20 cellular contexts compared by ENCODE assay signal in genomic region chr17:47913050-47913449, GRCh38. TPM values are rescaled to one million over a fixed set of nuclear protein-coding genes. Genes with fewer than 3 reads are reported as not detected.
DNase-seq lines count a peak whose midpoint lies in the region; ATAC-seq, FAIRE-seq and TF ChIP-seq lines count a peak whose summit lies in the region.
"Had no signal": no experiment of that assay in that cellular context is flagged by ENCODE, and none has a peak within 500 bp of the region (broad histone marks: within the 10 kb centered on the region; RNA-seq: fewer than 3 reads in every experiment).

No MANE protein-coding gene starts in this region.

- no peak overlapping the region for H3K4me2 ChIP-seq in HepG2 (ENCODE audit: low read depth, low read length)
- H3K4me2 ChIP-seq: KMS-11 had no signal

- H2AFZ ChIP-seq in HepG2 (ENCODE audit: low read length), result no peak overlapping the region

- no peak overlapping the region for H3K4me3 Mint-ChIP-seq in activated T-helper 17 cell treated with anti-CD3 and anti-CD28 coated beads, Interleukin-2, amount 50 U/mL, for 72 hours
- no peak overlapping the region for H3K4me3 Mint-ChIP-seq in stimulated activated effector memory CD8-positive, alpha-beta T cell treated with anti-CD3 and anti-CD28 coated beads, Interleukin-12 subunit alpha, Interleukin-12 subunit beta, amount 100 ng/mL, for 72 hours
- H3K4me3 Mint-ChIP-seq: CD4-positive, CD25-positive, alpha-beta regulatory T cell; H9 had no signal

- in situ Hi-C loops in HepG2 (cut with HindIII; ENCODE audit: extremely low pct_ligation_motif_present, low pct_unique_long_range_greater_than_20kb), result no loop called here

- BruUV-seq in HepG2 (replicated peaks; lab: Mats Ljungman, UMichigan), result no TSS peak

- H3K9me3 ChIP-seq in HepG2 (ENCODE audit: low read length) (no peaks in the 10 kb centered on the region), right lobe of liver (no peaks in the 10 kb centered on the region)
- H3K9me3 ChIP-seq: BE2C had no signal

- no peaks in the 10 kb centered on the region for H3K9me3 Mint-ChIP-seq in activated T-helper 17 cell treated with anti-CD3 and anti-CD28 coated beads, Interleukin-2, amount 50 U/mL, for 72 hours
- H3K9me3 Mint-ChIP-seq in stimulated activated effector memory CD8-positive, alpha-beta T cell treated with anti-CD3 and anti-CD28 coated beads, Interleukin-12 subunit alpha, Interleukin-12 subunit beta, amount 100 ng/mL, for 72 hours, result no peaks in the 10 kb centered on the region
- H3K9me3 Mint-ChIP-seq: CD4-positive, CD25-positive, alpha-beta regulatory T cell; H9 had no signal

- no peak for TF ChIP-seq RAD21 in HepG2 (CRISPR knock-in tag; IDR thresholded peaks at IDR 0.05)

- DNase-seq in HepG2 (ENCODE audit: low spot score) (no peak), right lobe of liver (no peak), A172 (ENCODE audit: low spot score) (no peak), NCI-H524 (lab: John Stamatoyannopoulos, UW) (no peak)
- DNase-seq in stimulated activated effector memory CD8-positive, alpha-beta T cell treated with anti-CD3 and anti-CD28 coated beads, Interleukin-12 subunit alpha, Interleukin-12 subunit beta, amount 100 ng/mL, for 72 hours (ENCODE audit: low spot score in 2 of 2), result no peak
- DNase-seq: ACHN; BE2C; C1 segment of cervical spinal cord; CD4-positive, CD25-positive, alpha-beta regulatory T cell; DMS153; DMS79; GDM1; H9 had no signal

- H3K9ac ChIP-seq in HepG2 (ENCODE audit: insufficient read depth, low read depth, low read length), result no peak overlapping the region
- H3K9ac ChIP-seq: KMS-11 had no signal

- CTCF ChIA-PET in HepG2 (lab: Yijun Ruan, JAX; ENCODE audit: low intra/inter-chr PET ratio, low total read pairs), result no interaction called here

- no peak overlapping the region for H3K4me3 ChIP-seq in HepG2 (replicated peaks in 1 of 3; ENCODE audit: insufficient read depth in 1 of 3, low read depth in 2 of 3, low read length in 3 of 3)
- no peak overlapping the region for H3K4me3 ChIP-seq in right lobe of liver

- H3K36me3 ChIP-seq in HepG2 (replicated peaks in 1 of 2; ENCODE audit: control insufficient read depth in 1 of 2, insufficient read depth in 2 of 2, low read length in 2 of 2) (peaks cover 8 to 15% of the 10 kb centered on the region in 2 experiments; a peak in 3 of 5 replicates), right lobe of liver (no peaks in the 10 kb centered on the region)

- TF ChIP-seq POLR2A in HepG2 (IDR thresholded peaks at IDR 0.05; ENCODE audit: insufficient read depth in 1 of 2, low read depth in 2 of 2, low read length in 2 of 2) (no peak), right lobe of liver (IDR thresholded peaks at IDR 0.05) (no peak)

- no peak overlapping the region for H3K27ac ChIP-seq in HepG2 (ENCODE audit: extremely low read length, insufficient read depth, low read length)
- H3K27ac ChIP-seq in right lobe of liver, result no peak overlapping the region
- H3K27ac ChIP-seq: KMS-11 had no signal

- no peak for ATAC-seq in HepG2
- ATAC-seq in right lobe of liver, result no peak
- ATAC-seq in activated T-helper 17 cell treated with anti-CD3 and anti-CD28 coated beads, Interleukin-2, amount 50 U/mL, for 72 hours (replicated peaks), result no peak
- no peak for ATAC-seq in stimulated activated effector memory CD8-positive, alpha-beta T cell treated with anti-CD3 and anti-CD28 coated beads, Interleukin-12 subunit alpha, Interleukin-12 subunit beta, amount 100 ng/mL, for 72 hours

- FAIRE-seq in HepG2 (lab: Jason Lieb, UNC), result no peak
- FAIRE-seq: A204.1, GM12892, GM18507, H1 had no signal

- H3K27ac Mint-ChIP-seq in activated T-helper 17 cell treated with anti-CD3 and anti-CD28 coated beads, Interleukin-2, amount 50 U/mL, for 72 hours, result peak overlapping the region; percentile 22
- H3K27ac Mint-ChIP-seq in stimulated activated effector memory CD8-positive, alpha-beta T cell treated with anti-CD3 and anti-CD28 coated beads, Interleukin-12 subunit alpha, Interleukin-12 subunit beta, amount 100 ng/mL, for 72 hours, result peak overlapping the region; percentile 20
- H3K27ac Mint-ChIP-seq: H9 had no signal

- peaks cover 47% of the 10 kb centered on the region for H3K36me3 Mint-ChIP-seq in activated T-helper 17 cell treated with anti-CD3 and anti-CD28 coated beads, Interleukin-2, amount 50 U/mL, for 72 hours (ENCODE audit: low read depth)
- H3K36me3 Mint-ChIP-seq in stimulated activated effector memory CD8-positive, alpha-beta T cell treated with anti-CD3 and anti-CD28 coated beads, Interleukin-12 subunit alpha, Interleukin-12 subunit beta, amount 100 ng/mL, for 72 hours, result peaks cover 48% of the 10 kb centered on the region

- H3K4me1 ChIP-seq in HepG2 (ENCODE audit: insufficient read depth, low read length), result peaks cover 15% of the 10 kb centered on the region
- no peaks in the 10 kb centered on the region for H3K4me1 ChIP-seq in right lobe of liver
- H3K4me1 ChIP-seq: BE2C had no signal

- H3K27me3 ChIP-seq in HepG2 (ENCODE audit: control insufficient read depth in 1 of 2, insufficient read depth in 2 of 2, low read length in 2 of 2) (no peaks in the 10 kb centered on the region), right lobe of liver (no peaks in the 10 kb centered on the region)
- H3K27me3 ChIP-seq: BE2C had no signal

- intact Hi-C loops in HepG2 (cut with micrococcal nuclease; ENCODE audit: unreplicated experiment), result no loop called here
- intact Hi-C loops in right lobe of liver (cut with DNase I), result no loop called here

- POLR2A ChIA-PET in HepG2 (lab: Yijun Ruan, JAX), result interaction anchor here (1.2 to 1.3 kb wide), 2 partner anchors 17 to 71 kb away, joined by 4 read pairs; partner anchors contain the start of gene SP2

- WGBS in HepG2 (ENCODE audit: low lambda C conversion rate), result 90% methylated on average over 2 of the region's 2 CpGs
- 71% methylated on average over 1 of the region's 2 CpGs for WGBS in right lobe of liver (ENCODE audit: insufficient coverage, low coverage, low lambda C conversion rate, missing lambda C conversion rate)

- no peaks in the 10 kb centered on the region for H3K27me3 Mint-ChIP-seq in activated T-helper 17 cell treated with anti-CD3 and anti-CD28 coated beads, Interleukin-2, amount 50 U/mL, for 72 hours
- H3K27me3 Mint-ChIP-seq: CD4-positive, CD25-positive, alpha-beta regulatory T cell had no signal

- no peaks in the 10 kb centered on the region for H4K20me1 ChIP-seq in HepG2 (ENCODE audit: insufficient read depth, low read length)

- TF ChIP-seq CTCF in HepG2 (CRISPR knock-in tag; IDR thresholded peaks at IDR 0.05), result no peak
- TF ChIP-seq CTCF in right lobe of liver (IDR thresholded peaks at IDR 0.05), result no peak

- H3K79me2 ChIP-seq in HepG2 (ENCODE audit: insufficient read depth, low read length), result no peaks in the 10 kb centered on the region

- TF ChIP-seq EP300 in HepG2 (IDR thresholded peaks at IDR 0.05; ENCODE audit: low read depth in 2 of 2, low read length in 2 of 2), result no peak
- TF ChIP-seq EP300 in HepG2 (CRISPR knock-in tag; IDR thresholded peaks at IDR 0.05; ENCODE audit: borderline replicate concordance), result no peak

- H3K4me1 Mint-ChIP-seq in activated T-helper 17 cell treated with anti-CD3 and anti-CD28 coated beads, Interleukin-2, amount 50 U/mL, for 72 hours, result peaks cover 6% of the 10 kb centered on the region
- H3K4me1 Mint-ChIP-seq in stimulated activated effector memory CD8-positive, alpha-beta T cell treated with anti-CD3 and anti-CD28 coated beads, Interleukin-12 subunit alpha, Interleukin-12 subunit beta, amount 100 ng/mL, for 72 hours, result peaks cover 23% of the 10 kb centered on the region
- H3K4me1 Mint-ChIP-seq: H9 had no signal

RNA-seq across cellular contexts. Expression of gene SP2, which starts 17.0 kb away (rescaled TPM):
- total RNA-seq in HepG2 (2016; rRNA removed; fragmentation: Illumina TruSeq; extraction: Trizol), result 1.4 and 1.5 TPM in 2 replicates
- total RNA-seq in HepG2 (2016; cell fraction: cytosol; rRNA removed; fragmentation: Illumina TruSeq; extraction: Trizol; ENCODE audit: low read depth), result 0.44 and 0.71 TPM in 2 replicates
- total RNA-seq in HepG2 (2016; cell fraction: insoluble cytoplasmic fraction; rRNA removed; fragmentation: Illumina TruSeq; extraction: Trizol), result 1.1 and 1.3 TPM in 2 replicates
- 2.2 and 2.7 TPM in 2 replicates for total RNA-seq in HepG2 (2016; cell fraction: membrane; rRNA removed; fragmentation: Illumina TruSeq; extraction: Trizol)
- 1.6 and 2.4 TPM in 2 replicates for total RNA-seq in HepG2 (2016; cell fraction: nucleus; rRNA removed; fragmentation: Illumina TruSeq; extraction: Trizol)
- 4.2 and 4.8 TPM in 2 replicates for polyA plus RNA-seq in HepG2 (2011; rRNA removed)
- polyA plus RNA-seq in HepG2 (2011; cell fraction: cytosol; rRNA removed), result 1.9 and 2.3 TPM in 2 replicates
- 13.9 and 14.8 TPM in 2 replicates for polyA plus RNA-seq in HepG2 (2011; cell fraction: nucleus; rRNA removed)
- 10.5 and 11.9 TPM in 2 replicates for polyA plus RNA-seq in HepG2 (2012)
- polyA plus RNA-seq in HepG2 (2016; cell fraction: cytosol; fragmentation: Illumina TruSeq; extraction: Trizol; ENCODE audit: low read depth), result 1.5 and 1.9 TPM in 2 replicates
- 6.9 and 11.6 TPM in 2 replicates for polyA plus RNA-seq in HepG2 (2016; cell fraction: insoluble cytoplasmic fraction; fragmentation: Illumina TruSeq; extraction: Trizol; ENCODE audit: low read depth)
- polyA plus RNA-seq in HepG2 (2016; cell fraction: membrane; fragmentation: Illumina TruSeq; extraction: Trizol; ENCODE audit: low read depth), result 4.2 and 5.0 TPM in 2 replicates
- polyA plus RNA-seq in HepG2 (2016; cell fraction: nucleus; fragmentation: Illumina TruSeq; extraction: Trizol; ENCODE audit: insufficient read depth, low read depth), result 12.2 and 15.0 TPM in 2 replicates
- polyA minus RNA-seq in HepG2 (2011; rRNA and poly(A)+ RNA removed; ENCODE audit: low replicate concordance), result 4.3 and 7.9 TPM in 2 replicates
- polyA minus RNA-seq in HepG2 (2011; cell fraction: cytosol; rRNA and poly(A)+ RNA removed), result 2.9 and 5.7 TPM in 2 replicates
- 3.1 and 3.5 TPM in 2 replicates for polyA minus RNA-seq in HepG2 (2011; cell fraction: nucleus; rRNA and poly(A)+ RNA removed)
- 1 to 10 TPM; 3.1 to 7.9 (median 5.5) TPM for total RNA-seq in right lobe of liver
- 10 to 100 TPM; 23.7 to 24.2 TPM for total RNA-seq in activated T-helper 17 cell treated with anti-CD3 and anti-CD28 coated beads, Interleukin-2, amount 50 U/mL, for 72 hours
- 1.2 and 2.5 TPM in 2 replicates for total RNA-seq in A172 (2014; rRNA removed; shearing (Covaris generic))

RNA-seq across cellular contexts. Expression of gene PNPO, which starts 28.3 kb away (rescaled TPM):
- total RNA-seq in HepG2 (2016; rRNA removed; fragmentation: Illumina TruSeq; extraction: Trizol) (63.3 and 110 TPM in 2 replicates), right lobe of liver (100 to 1,000 TPM in 5 of 6 experiments, 10 to 100 TPM in 1; 85.0 to 151 (median 124) TPM)
- total RNA-seq in HepG2 (2016; cell fraction: cytosol; rRNA removed; fragmentation: Illumina TruSeq; extraction: Trizol; ENCODE audit: low read depth), result 8.6 and 9.4 TPM in 2 replicates
- total RNA-seq in HepG2 (2016; cell fraction: insoluble cytoplasmic fraction; rRNA removed; fragmentation: Illumina TruSeq; extraction: Trizol), result 66.0 and 103 TPM in 2 replicates
- 30.0 and 31.1 TPM in 2 replicates for total RNA-seq in HepG2 (2016; cell fraction: membrane; rRNA removed; fragmentation: Illumina TruSeq; extraction: Trizol)
- 31.0 and 31.3 TPM in 2 replicates for total RNA-seq in HepG2 (2016; cell fraction: nucleus; rRNA removed; fragmentation: Illumina TruSeq; extraction: Trizol)
- 47.9 and 48.1 TPM in 2 replicates for polyA plus RNA-seq in HepG2 (2011; rRNA removed)
- 42.3 and 49.3 TPM in 2 replicates for polyA plus RNA-seq in HepG2 (2011; cell fraction: cytosol; rRNA removed)
- polyA plus RNA-seq in HepG2 (2011; cell fraction: nucleus; rRNA removed), result 24.7 and 35.1 TPM in 2 replicates
- polyA plus RNA-seq in HepG2 (2012), result 19.7 and 25.0 TPM in 2 replicates
- 4.4 and 5.2 TPM in 2 replicates for polyA plus RNA-seq in HepG2 (2016; cell fraction: cytosol; fragmentation: Illumina TruSeq; extraction: Trizol; ENCODE audit: low read depth)
- 60.3 and 63.0 TPM in 2 replicates for polyA plus RNA-seq in HepG2 (2016; cell fraction: insoluble cytoplasmic fraction; fragmentation: Illumina TruSeq; extraction: Trizol; ENCODE audit: low read depth)
- polyA plus RNA-seq in HepG2 (2016; cell fraction: membrane; fragmentation: Illumina TruSeq; extraction: Trizol; ENCODE audit: low read depth), result 18.9 and 19.7 TPM in 2 replicates
- polyA plus RNA-seq in HepG2 (2016; cell fraction: nucleus; fragmentation: Illumina TruSeq; extraction: Trizol; ENCODE audit: insufficient read depth, low read depth), result 38.2 and 38.8 TPM in 2 replicates
- 64.3 and 90.4 TPM in 2 replicates for polyA minus RNA-seq in HepG2 (2011; rRNA and poly(A)+ RNA removed; ENCODE audit: low replicate concordance)
- 33.1 and 41.3 TPM in 2 replicates for polyA minus RNA-seq in HepG2 (2011; cell fraction: cytosol; rRNA and poly(A)+ RNA removed)
- 24.2 and 35.4 TPM in 2 replicates for polyA minus RNA-seq in HepG2 (2011; cell fraction: nucleus; rRNA and poly(A)+ RNA removed)
- total RNA-seq in activated T-helper 17 cell treated with anti-CD3 and anti-CD28 coated beads, Interleukin-2, amount 50 U/mL, for 72 hours, result 10 to 100 TPM; 18.0 to 33.7 TPM
- total RNA-seq in A172 (2014; rRNA removed; shearing (Covaris generic)), result 59.4 and 61.9 TPM in 2 replicates

RNA-seq across cellular contexts. Expression of gene PRR15L, which starts 44.6 kb away (rescaled TPM):
- total RNA-seq in HepG2 (2016; rRNA removed; fragmentation: Illumina TruSeq; extraction: Trizol), result 2.0 and 2.4 TPM in 2 replicates
- 0.40 and 0.62 TPM in 2 replicates for total RNA-seq in HepG2 (2016; cell fraction: cytosol; rRNA removed; fragmentation: Illumina TruSeq; extraction: Trizol; ENCODE audit: low read depth)
- total RNA-seq in HepG2 (2016; cell fraction: insoluble cytoplasmic fraction; rRNA removed; fragmentation: Illumina TruSeq; extraction: Trizol), result 1.9 and 2.5 TPM in 2 replicates
- 0.93 and 1.0 TPM in 2 replicates for total RNA-seq in HepG2 (2016; cell fraction: membrane; rRNA removed; fragmentation: Illumina TruSeq; extraction: Trizol)
- 0.65 and 0.88 TPM in 2 replicates for total RNA-seq in HepG2 (2016; cell fraction: nucleus; rRNA removed; fragmentation: Illumina TruSeq; extraction: Trizol)
- polyA plus RNA-seq in HepG2 (2011; rRNA removed), result 0.44 and 0.47 TPM in 2 replicates
- 0.64 and 0.77 TPM in 2 replicates for polyA plus RNA-seq in HepG2 (2011; cell fraction: cytosol; rRNA removed)
- polyA plus RNA-seq in HepG2 (2011; cell fraction: nucleus; rRNA removed), result 0.37 and 0.81 TPM in 2 replicates
- 0.49 and 0.95 TPM in 2 replicates for polyA plus RNA-seq in HepG2 (2012)
- polyA plus RNA-seq in HepG2 (2016; cell fraction: cytosol; fragmentation: Illumina TruSeq; extraction: Trizol; ENCODE audit: low read depth), result 0.11 and 0.28 TPM in 2 replicates
- 2.2 TPM in 2 replicates for polyA plus RNA-seq in HepG2 (2016; cell fraction: insoluble cytoplasmic fraction; fragmentation: Illumina TruSeq; extraction: Trizol; ENCODE audit: low read depth)
- 0.43 and 0.52 TPM in 2 replicates for polyA plus RNA-seq in HepG2 (2016; cell fraction: membrane; fragmentation: Illumina TruSeq; extraction: Trizol; ENCODE audit: low read depth)
- polyA plus RNA-seq in HepG2 (2016; cell fraction: nucleus; fragmentation: Illumina TruSeq; extraction: Trizol; ENCODE audit: insufficient read depth, low read depth), result 1.1 and 1.2 TPM in 2 replicates
- polyA minus RNA-seq in HepG2 (2011; rRNA and poly(A)+ RNA removed; ENCODE audit: low replicate concordance), result 1.4 TPM in 1 of 2 replicates, not detected in the other
- 0.40 and 0.44 TPM in 2 replicates for polyA minus RNA-seq in HepG2 (2011; cell fraction: cytosol; rRNA and poly(A)+ RNA removed)
- 0.62 TPM in 1 of 2 replicates, not detected in the other for polyA minus RNA-seq in HepG2 (2011; cell fraction: nucleus; rRNA and poly(A)+ RNA removed)
- 1 to 10 TPM in 1 of 6 experiments, under 1 TPM in 5; 0.19 to 1.1 (median 0.47) TPM for total RNA-seq in right lobe of liver
- total RNA-seq in activated T-helper 17 cell treated with anti-CD3 and anti-CD28 coated beads, Interleukin-2, amount 50 U/mL, for 72 hours, result not detected
- total RNA-seq in A172 (2014; rRNA removed; shearing (Covaris generic)), result not detected in 2 replicates
- total RNA-seq: CD4-positive, CD25-positive, alpha-beta regulatory T cell; Daoy; H9 had no signal

RNA-seq across cellular contexts. Expression of gene CDK5RAP3, which starts 57.9 kb away (rescaled TPM):
- total RNA-seq in HepG2 (2016; rRNA removed; fragmentation: Illumina TruSeq; extraction: Trizol), result 86.8 and 128 TPM in 2 replicates
- 13.1 and 20.6 TPM in 2 replicates for total RNA-seq in HepG2 (2016; cell fraction: cytosol; rRNA removed; fragmentation: Illumina TruSeq; extraction: Trizol; ENCODE audit: low read depth)
- total RNA-seq in HepG2 (2016; cell fraction: insoluble cytoplasmic fraction; rRNA removed; fragmentation: Illumina TruSeq; extraction: Trizol), result 90.9 and 132 TPM in 2 replicates
- total RNA-seq in HepG2 (2016; cell fraction: membrane; rRNA removed; fragmentation: Illumina TruSeq; extraction: Trizol), result 26.2 and 30.9 TPM in 2 replicates
- total RNA-seq in HepG2 (2016; cell fraction: nucleus; rRNA removed; fragmentation: Illumina TruSeq; extraction: Trizol), result 159 and 187 TPM in 2 replicates
- 154 and 183 TPM in 2 replicates for polyA plus RNA-seq in HepG2 (2011; rRNA removed)
- polyA plus RNA-seq in HepG2 (2011; cell fraction: cytosol; rRNA removed), result 59.3 and 67.0 TPM in 2 replicates
- polyA plus RNA-seq in HepG2 (2011; cell fraction: nucleus; rRNA removed), result 2,013 and 2,090 TPM in 2 replicates
- polyA plus RNA-seq in HepG2 (2012), result 136 and 152 TPM in 2 replicates
- polyA plus RNA-seq in HepG2 (2016; cell fraction: cytosol; fragmentation: Illumina TruSeq; extraction: Trizol; ENCODE audit: low read depth), result 10.8 and 13.3 TPM in 2 replicates
- polyA plus RNA-seq in HepG2 (2016; cell fraction: insoluble cytoplasmic fraction; fragmentation: Illumina TruSeq; extraction: Trizol; ENCODE audit: low read depth), result 72.7 and 80.7 TPM in 2 replicates
- 16.6 and 19.4 TPM in 2 replicates for polyA plus RNA-seq in HepG2 (2016; cell fraction: membrane; fragmentation: Illumina TruSeq; extraction: Trizol; ENCODE audit: low read depth)
- 373 and 385 TPM in 2 replicates for polyA plus RNA-seq in HepG2 (2016; cell fraction: nucleus; fragmentation: Illumina TruSeq; extraction: Trizol; ENCODE audit: insufficient read depth, low read depth)
- polyA minus RNA-seq in HepG2 (2011; rRNA and poly(A)+ RNA removed; ENCODE audit: low replicate concordance), result 116 and 143 TPM in 2 replicates
- 25.7 and 29.3 TPM in 2 replicates for polyA minus RNA-seq in HepG2 (2011; cell fraction: cytosol; rRNA and poly(A)+ RNA removed)
- 252 and 268 TPM in 2 replicates for polyA minus RNA-seq in HepG2 (2011; cell fraction: nucleus; rRNA and poly(A)+ RNA removed)
- 100 to 1,000 TPM in 3 of 6 experiments, 10 to 100 TPM in 3; 47.3 to 119 (median 99.7) TPM for total RNA-seq in right lobe of liver
- 100 to 1,000 TPM; 139 to 216 TPM for total RNA-seq in activated T-helper 17 cell treated with anti-CD3 and anti-CD28 coated beads, Interleukin-2, amount 50 U/mL, for 72 hours
- 87.2 and 96.9 TPM in 2 replicates for total RNA-seq in A172 (2014; rRNA removed; shearing (Covaris generic))
